8 cellular contexts compared by ENCODE assay signal in the genomic region with DNA sequence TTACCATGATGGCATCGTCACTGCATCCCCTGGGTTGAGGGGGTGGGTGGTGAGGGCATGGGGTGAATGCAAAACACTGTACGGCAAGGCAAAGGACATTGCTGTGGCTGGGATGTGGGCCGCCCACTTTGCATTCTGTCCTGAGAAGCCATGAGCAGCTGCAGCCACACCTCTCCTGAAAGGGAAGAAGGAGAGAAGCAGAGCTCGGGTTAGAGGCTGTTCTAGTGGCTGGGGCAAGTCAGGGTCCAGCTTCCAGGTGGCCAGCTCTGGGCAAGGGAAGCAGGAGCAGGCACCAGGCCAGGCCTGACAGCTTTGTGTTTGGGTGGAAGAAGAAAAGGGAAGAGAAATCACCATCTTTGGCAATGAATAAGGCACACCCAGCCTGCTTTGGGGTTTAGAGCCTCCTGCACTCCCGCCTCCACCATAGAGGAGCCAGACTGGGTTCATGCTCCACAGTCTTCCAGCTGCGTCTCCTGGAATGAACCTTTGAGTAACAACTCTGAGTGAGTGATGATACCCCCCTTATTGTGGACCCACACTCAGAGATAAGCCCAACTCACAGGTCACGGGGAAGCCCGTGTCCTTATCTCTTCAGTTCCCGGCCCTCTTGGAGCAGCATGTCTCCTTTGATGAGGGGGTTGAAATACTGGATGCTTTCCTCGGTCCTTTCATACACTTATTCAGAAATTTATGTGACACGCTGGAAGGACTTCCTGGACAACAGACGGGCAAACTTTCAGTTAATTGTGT.
DNase-seq lines count a peak whose midpoint lies in the region; ATAC-seq and TF ChIP-seq lines count a peak whose summit lies in the region.

No MANE protein-coding gene starts in this region.

- DNase-seq in NCI-H524 treated with DMSO at 0.1 percent for 48 hours (lab: John Stamatoyannopoulos, UW) (peak; percentile 48), NCI-H524 (lab: John Stamatoyannopoulos, UW) (no peak), right cardiac atrium (peak; percentile 73 to 87 (median 86)), KG1 (lab: John Stamatoyannopoulos, UW) (no peak), hepatocyte (ENCODE audit: low spot score) (no peak)

- no peaks in the 10 kb centered on the region for H3K27me3 ChIP-seq in right cardiac atrium (ENCODE audit: control insufficient read depth, insufficient read depth)
- no peaks in the 10 kb centered on the region for H3K27me3 ChIP-seq in hepatocyte

- 50% methylated on average over 12 of the region's 12 CpGs for WGBS in right cardiac atrium
- whole genome bisulfite sequencing in hepatocyte (ENCODE audit: low lambda C conversion rate, missing lambda C conversion rate): 84% methylated on average over 12 of the region's 12 CpGs

- peaks cover 9% of the 10 kb centered on the region for H3K79me2 ChIP-seq in hepatocyte

- H3K4me1 ChIP-seq in right cardiac atrium (ENCODE audit: control insufficient read depth, insufficient read depth, low read length): peaks cover 36% of the 10 kb centered on the region
- no peaks in the 10 kb centered on the region for H3K4me1 ChIP-seq in hepatocyte (ENCODE audit: insufficient read depth)

- H3K4me1 Mint-ChIP-seq in activated T-helper 17 cell treated with anti-CD3 and anti-CD28 coated beads, Interleukin-2, amount 50 U/mL, for 72 hours: peaks cover 53% of the 10 kb centered on the region
- H3K4me1 Mint-ChIP-seq in stimulated activated memory B cell treated with anti-CD40 and anti-IgM and Interleukin-4, amounts not matched to agents 10 μg/mL and 1 μg/mL and 100 μg/mL, for 72 hours: peaks cover 35% of the 10 kb centered on the region

- intact Hi-C loops in right cardiac atrium (cut with DNase I): no loop called here

- H3K27ac Mint-ChIP-seq in activated T-helper 17 cell treated with anti-CD3 and anti-CD28 coated beads, Interleukin-2, amount 50 U/mL, for 72 hours: peak overlapping the region; percentile 18
- peak overlapping the region; percentile 40 for H3K27ac Mint-ChIP-seq in stimulated activated memory B cell treated with anti-CD40 and anti-IgM and Interleukin-4, amounts not matched to agents 10 μg/mL and 1 μg/mL and 100 μg/mL, for 72 hours

- H3K4me3 Mint-ChIP-seq in activated T-helper 17 cell treated with anti-CD3 and anti-CD28 coated beads, Interleukin-2, amount 50 U/mL, for 72 hours: peak overlapping the region; percentile 42
- no peak overlapping the region for H3K4me3 Mint-ChIP-seq in stimulated activated memory B cell treated with anti-CD40 and anti-IgM and Interleukin-4, amounts not matched to agents 10 μg/mL and 1 μg/mL and 100 μg/mL, for 72 hours

- no peak overlapping the region for H2AFZ ChIP-seq in hepatocyte

- H3K36me3 Mint-ChIP-seq in activated T-helper 17 cell treated with anti-CD3 and anti-CD28 coated beads, Interleukin-2, amount 50 U/mL, for 72 hours (ENCODE audit: low read depth): peaks cover 14% of the 10 kb centered on the region
- no peaks in the 10 kb centered on the region for H3K36me3 Mint-ChIP-seq in stimulated activated memory B cell treated with anti-CD40 and anti-IgM and Interleukin-4, amounts not matched to agents 10 μg/mL and 1 μg/mL and 100 μg/mL, for 72 hours

- no peak overlapping the region for H3K4me2 ChIP-seq in hepatocyte

- H3K27me3 Mint-ChIP-seq in activated T-helper 17 cell treated with anti-CD3 and anti-CD28 coated beads, Interleukin-2, amount 50 U/mL, for 72 hours: no peaks in the 10 kb centered on the region
- no peaks in the 10 kb centered on the region for H3K27me3 Mint-ChIP-seq in stimulated activated memory B cell treated with anti-CD40 and anti-IgM and Interleukin-4, amounts not matched to agents 10 μg/mL and 1 μg/mL and 100 μg/mL, for 72 hours

- no peak for TF ChIP-seq CTCF in hepatocyte (IDR thresholded peaks at IDR 0.05; ENCODE audit: poor library complexity)

- H4K20me1 ChIP-seq in hepatocyte (ENCODE audit: insufficient read depth, poor library complexity, severe bottlenecking): no peaks in the 10 kb centered on the region

- no peaks in the 10 kb centered on the region for H3K9me3 Mint-ChIP-seq in activated T-helper 17 cell treated with anti-CD3 and anti-CD28 coated beads, Interleukin-2, amount 50 U/mL, for 72 hours
- no peaks in the 10 kb centered on the region for H3K9me3 Mint-ChIP-seq in stimulated activated memory B cell treated with anti-CD40 and anti-IgM and Interleukin-4, amounts not matched to agents 10 μg/mL and 1 μg/mL and 100 μg/mL, for 72 hours

- H3K36me3 ChIP-seq in hepatocyte (replicated peaks; ENCODE audit: insufficient read depth, low read depth): no peaks in the 10 kb centered on the region

- H3K27ac ChIP-seq in right cardiac atrium (ENCODE audit: low read length): peak overlapping the region; percentile 61
- H3K27ac ChIP-seq in hepatocyte: no peak overlapping the region

- no peak for ATAC-seq in activated T-helper 17 cell treated with anti-CD3 and anti-CD28 coated beads, Interleukin-2, amount 50 U/mL, for 72 hours (replicated peaks)
- ATAC-seq in right cardiac atrium (peak; percentile 59 to 69), HG03025 (IDR thresholded peaks at IDR 0.05; ENCODE audit: low FRiP score, unreplicated experiment) (no peak)
- peak; percentile 61 for ATAC-seq in stimulated activated memory B cell treated with anti-CD40 and anti-IgM and Interleukin-4, amounts not matched to agents 10 μg/mL and 1 μg/mL and 100 μg/mL, for 72 hours

- H3K4me3 ChIP-seq in right cardiac atrium (ENCODE audit: low read length): no peak overlapping the region
- H3K4me3 ChIP-seq in hepatocyte: no peak overlapping the region

- no peaks in the 10 kb centered on the region for H3K9me2 ChIP-seq in hepatocyte (replicated peaks; ENCODE audit: insufficient read depth)

- H3K9me3 ChIP-seq in right cardiac atrium (ENCODE audit: control insufficient read depth, low read length) (no peaks in the 10 kb centered on the region), hepatocyte (ENCODE audit: low read depth) (no peaks in the 10 kb centered on the region)

Comparison
In these comparisons a context has a peak if more than half of its experiments do, and no peak if none do; other contexts are left out.
1. DNase-seq: peak in NCI-H524 treated with DMSO at 0.1 percent for 48 hours (single experiment) and right cardiac atrium (3 of 3); none in NCI-H524 (0 of 2), KG1 (single experiment) and hepatocyte (single experiment).
2. ATAC-seq: peak in right cardiac atrium (2 of 2) and stimulated activated memory B cell treated with anti-CD40 and anti-IgM and Interleukin-4, amounts not matched to agents 10 μg/mL and 1 μg/mL and 100 μg/mL, for 72 hours (single experiment); none in activated T-helper 17 cell treated with anti-CD3 and anti-CD28 coated beads, Interleukin-2, amount 50 U/mL, for 72 hours (single experiment) and HG03025 (single experiment).